ENCODE assay signal across 29 cellular contexts in genomic region chr18:42033137-42033810, GRCh38.
"Had no signal": no experiment of that assay in that cellular context is flagged by ENCODE, and none has a peak within 500 bp of the region (broad histone marks: within the 10 kb centered on the region; RNA-seq: fewer than 3 reads in every experiment).

No MANE protein-coding gene starts in this region.

- DNase-seq: activated CD4-positive, alpha-beta memory T cell treated with anti-CD3 and anti-CD28 coated beads for 36 hours; activated CD4-positive, alpha-beta T cell treated with anti-CD3 and anti-CD28 coated beads for 36 hours; activated CD4-positive, alpha-beta T cell treated with anti-CD3 and anti-CD28 coated beads, Interleukin-2, amount 10 ng/mL, durations not matched to agents 24 days and 14 days; activated CD4-positive, CD25-positive, alpha-beta regulatory T cell; activated CD4-positive, CD25-positive, alpha-beta regulatory T cell treated with anti-CD3 and anti-CD28 coated beads, Interleukin-2, amount 50 U/mL, for 72 hours; activated CD8-positive, alpha-beta memory T cell treated with anti-CD3 and anti-CD28 coated beads, Interleukin-2, amount 10 ng/mL, durations not matched to agents 7 days and 5 days; activated CD8-positive, alpha-beta memory T cell treated with anti-CD3 and anti-CD28 coated beads, Interleukin-2, amount 50 U/mL, for 4 hours; activated CD8-positive, alpha-beta T cell treated with anti-CD3 and anti-CD28 coated beads, Interleukin-2, amount 10 ng/mL, durations not matched to agents 7 days and 5 days; activated effector memory CD4-positive, alpha-beta T cell treated with anti-CD3 and anti-CD28 coated beads, Interleukin-2, amount 50 U/mL, for 16 hours; activated naive CD4-positive, alpha-beta T cell treated with anti-CD3 and anti-CD28 coated beads for 36 hours; activated naive CD8-positive, alpha-beta T cell treated with anti-CD3 and anti-CD28 coated beads for 36 hours; activated naive CD8-positive, alpha-beta T cell treated with anti-CD3 and anti-CD28 coated beads, Interleukin-2, amount 50 U/mL, for 24 hours; activated T-cell treated with anti-CD3 and anti-CD28 coated beads, Interleukin-2, amount 50 U/mL, for 1 hour; activated T-cell treated with anti-CD3 and anti-CD28 coated beads, Interleukin-2, amount 50 U/mL, for 48 hours; adrenal gland; amygdala; aorta; central memory CD4-positive, alpha-beta T cell; cerebellar nuclear complex; colonic mucosa; effector memory CD4-positive, alpha-beta T cell; endodermal cell; foreskin fibroblast; glutamatergic neuron; heart left ventricle; T-helper 2 cell had no signal

- H3K4me3 ChIP-seq: adrenal gland, breast epithelium, cardiac muscle cell, colonic mucosa, heart left ventricle had no signal

- H3K9me3 ChIP-seq: adrenal gland, breast epithelium, colonic mucosa, heart left ventricle had no signal

- H3K36me3 ChIP-seq: colonic mucosa had no signal

- ATAC-seq: activated CD4-positive, alpha-beta T cell treated with anti-CD3 and anti-CD28 coated beads for 36 hours; activated CD8-positive, alpha-beta memory T cell treated with anti-CD3 and anti-CD28 coated beads, Interleukin-2, amount 10 ng/mL, durations not matched to agents 7 days and 5 days; activated CD8-positive, alpha-beta T cell treated with anti-CD3 and anti-CD28 coated beads, Interleukin-2, amount 10 ng/mL, durations not matched to agents 7 days and 5 days; activated naive CD8-positive, alpha-beta T cell treated with anti-CD3 and anti-CD28 coated beads, Interleukin-2, amount 50 U/mL, for 24 hours; esophagus mucosa; heart left ventricle had no signal

- H3K27ac ChIP-seq: adrenal gland, breast epithelium, cardiac muscle cell, colonic mucosa, heart left ventricle had no signal
